9 cellular contexts compared by ENCODE assay signal in genomic region chr3:183178833-183179549, GRCh38. TPM values are rescaled to one million over a fixed set of nuclear protein-coding genes. Genes with fewer than 3 reads are reported as not detected.
DNase-seq lines count a peak whose midpoint lies in the region; ATAC-seq and TF ChIP-seq lines count a peak whose summit lies in the region.
"Had no signal": no experiment of that assay in that cellular context is flagged by ENCODE, and none has a peak within 500 bp of the region (broad histone marks: within the 10 kb centered on the region; RNA-seq: fewer than 3 reads in every experiment).

No MANE protein-coding gene starts in this region.

- H3K36me3 Mint-ChIP-seq in Calu3 (ENCODE audit: insufficient read depth, unreplicated experiment) = peaks cover 12% of the 10 kb centered on the region
- H3K36me3 Mint-ChIP-seq in T-helper 2 cell treated with Interferon-gamma antibody and Interleukin-4, amounts not matched to agents 5 μg/mL and 100 μg/mL, for 36 hours (ENCODE audit: low read depth) = no peaks in the 10 kb centered on the region
- H3K36me3 Mint-ChIP-seq: IgD-negative memory B cell had no signal

- peak; percentile 75 for DNase-seq in Calu3
- peak; percentile 57 for DNase-seq in T-helper 2 cell treated with Interferon-gamma antibody and Interleukin-4, amounts not matched to agents 5 μg/mL and 100 μg/mL, for 36 hours (ENCODE audit: low spot score)
- DNase-seq in cardiac fibroblast (ENCODE audit: low read depth in 2 of 2) = peak; percentile 57 to 79
- DNase-seq in kidney tubule cell (ENCODE audit: low spot score) = peak; percentile 15
- DNase-seq in stimulated activated CD4-positive, alpha-beta T cell treated with anti-CD3 and anti-CD28 coated beads, Interleukin-2, amount 100 ng/mL, for 24 hours = peak; percentile 54 to 72
- DNase-seq in AML-193 (lab: John Stamatoyannopoulos, UW) = no peak
- no peak for DNase-seq in H4 (ENCODE audit: low spot score)

- H3K4me3 Mint-ChIP-seq in Calu3 (ENCODE audit: low read depth, unreplicated experiment) = peak overlapping the region; percentile 69
- H3K4me3 Mint-ChIP-seq in T-helper 2 cell treated with Interferon-gamma antibody and Interleukin-4, amounts not matched to agents 5 μg/mL and 100 μg/mL, for 36 hours = peak overlapping the region; percentile 80

- H3K27ac Mint-ChIP-seq in Calu3 (ENCODE audit: unreplicated experiment) = no peak overlapping the region
- H3K27ac Mint-ChIP-seq in T-helper 2 cell treated with Interferon-gamma antibody and Interleukin-4, amounts not matched to agents 5 μg/mL and 100 μg/mL, for 36 hours = no peak overlapping the region
- H3K27ac Mint-ChIP-seq: IgD-negative memory B cell had no signal

- TF ChIP-seq CTCF in Calu3 (IDR thresholded peaks at IDR 0.05; ENCODE audit: unreplicated experiment) (no peak), cardiac fibroblast (IDR thresholded peaks at IDR 0.05; ENCODE audit: low read depth, low read length) (no peak)

- ATAC-seq in HG02870 (IDR thresholded peaks at IDR 0.05; ENCODE audit: unreplicated experiment) = peak; percentile 47

- peak overlapping the region; percentile 67 to 68 for H3K4me3 ChIP-seq in cardiac fibroblast (replicated peaks in 1 of 2; ENCODE audit: low read depth in 2 of 2, low read length in 2 of 2)

- peaks cover 15% of the 10 kb centered on the region for H3K4me1 Mint-ChIP-seq in Calu3 (ENCODE audit: low read depth, unreplicated experiment)
- H3K4me1 Mint-ChIP-seq in T-helper 2 cell treated with Interferon-gamma antibody and Interleukin-4, amounts not matched to agents 5 μg/mL and 100 μg/mL, for 36 hours (ENCODE audit: low read depth) = peaks cover 7% of the 10 kb centered on the region

- H3K27me3 Mint-ChIP-seq in Calu3 (ENCODE audit: unreplicated experiment) = peaks cover 58% of the 10 kb centered on the region
- H3K27me3 Mint-ChIP-seq in T-helper 2 cell treated with Interferon-gamma antibody and Interleukin-4, amounts not matched to agents 5 μg/mL and 100 μg/mL, for 36 hours (ENCODE audit: low read depth) = peaks cover 34% of the 10 kb centered on the region

- BruUV-seq in Calu3 (replicated peaks; lab: Mats Ljungman, UMichigan) = no TSS peak

- no peaks in the 10 kb centered on the region for H3K9me3 Mint-ChIP-seq in Calu3 (ENCODE audit: low read depth, unreplicated experiment)
- no peaks in the 10 kb centered on the region for H3K9me3 Mint-ChIP-seq in T-helper 2 cell treated with Interferon-gamma antibody and Interleukin-4, amounts not matched to agents 5 μg/mL and 100 μg/mL, for 36 hours

- intact Hi-C loops in Calu3 (cut with micrococcal nuclease; ENCODE audit: unreplicated experiment) = loop anchor here (1.0 kb wide), 1 partner anchor 57 kb away; no protein-coding TSS in a partner anchor

- CTCF ChIA-PET in Calu3 (lab: Charles Lee) = interaction anchor here (0.9 to 2.8 kb wide), 6 partner anchors 15 to 206 kb away, joined by 3 to 18 read pairs (median 6); no protein-coding TSS in a partner anchor

RNA-seq across cellular contexts. Expression of gene LAMP3, which starts 16.5 kb away (rescaled TPM):
- total RNA-seq in Calu3 (2022) = 20.5 and 39.7 TPM in 2 replicates
- total RNA-seq in H4 (2014; rRNA removed; shearing (Covaris generic)) = 0.08 and 0.41 TPM in 2 replicates

Comparison
In these comparisons a context has a peak if more than half of its experiments do, and no peak if none do; other contexts are left out.
1. DNase-seq: peak in Calu3 (single experiment), T-helper 2 cell treated with Interferon-gamma antibody and Interleukin-4, amounts not matched to agents 5 μg/mL and 100 μg/mL, for 36 hours (single experiment), cardiac fibroblast (2 of 2), kidney tubule cell (single experiment) and stimulated activated CD4-positive, alpha-beta T cell treated with anti-CD3 and anti-CD28 coated beads, Interleukin-2, amount 100 ng/mL, for 24 hours (2 of 2); none in AML-193 (0 of 2) and H4 (single experiment).
2. RNA of gene LAMP3, which starts 16.5 kb away (total RNA-seq): 20.5 to 39.7 TPM in Calu3; 0.08 to 0.41 TPM in H4; every median in the first group is over 10 times any median in the second.